In genomic region chr5:143405063-143405746, GRCh38 we compare ENCODE assay signal across 7 cellular contexts. TPM values are rescaled to one million over a fixed set of nuclear protein-coding genes. Genes with fewer than 3 reads are reported as not detected.
A peak's percentile ranks its signal among the peaks of the same experiment; 100 is the strongest.
DNase-seq lines count a peak whose midpoint lies in the region; ATAC-seq, FAIRE-seq and TF ChIP-seq lines count a peak whose summit lies in the region.

No MANE protein-coding gene starts in this region.

- no peak for FAIRE-seq in keratinocyte (lab: Jason Lieb, UNC)

- TF ChIP-seq CTCF in activated B cell treated with CpG ODN at 0.5 μM for 24 hours (IDR thresholded peaks at IDR 0.05): no peak
- TF ChIP-seq CTCF in cardiac fibroblast (IDR thresholded peaks at IDR 0.05; ENCODE audit: low read depth, low read length): peak; percentile 17
- TF ChIP-seq CTCF in keratinocyte (optimal IDR thresholded peaks at IDR 0.05 in 1 of 3, IDR thresholded peaks at IDR 0.05 in 1 of 3, conservative IDR thresholded peaks at IDR 0.05 in 1 of 3; ENCODE audit: extremely low read depth in 1 of 3, insufficient read depth in 2 of 3, low read length in 3 of 3): peak in 1 of 3 experiments; percentile 36

- H3K36me3 Mint-ChIP-seq in activated B cell treated with CpG ODN at 0.5 μM for 24 hours (ENCODE audit: low read depth): peaks cover 19% of the 10 kb centered on the region

- H2AFZ ChIP-seq in keratinocyte (ENCODE audit: control insufficient read depth, low read length): peak overlapping the region; percentile 100

- H3K9ac ChIP-seq in keratinocyte (ENCODE audit: control insufficient read depth, extremely low read depth, insufficient read depth, low read length): peak overlapping the region; percentile 82

- H3K79me2 ChIP-seq in keratinocyte (ENCODE audit: control insufficient read depth, insufficient read depth, low read length): peaks cover 33% of the 10 kb centered on the region

- dilution Hi-C loops in keratinocyte (cut with MboI; ENCODE audit: extremely low pct_ligation_motif_present, low sequenced_read_pairs): no loop called here

- peak overlapping the region; percentile 88 for H3K4me2 ChIP-seq in keratinocyte (ENCODE audit: control insufficient read depth, extremely low read depth, insufficient read depth, low read depth, low read length)

- POLR2A ChIA-PET in activated B cell treated with CpG ODN at 0.5 μM for 24 hours (lab: Charles Lee): interaction anchor here (0.6 to 3.0 kb wide), 37 partner anchors 8 to 785 kb away, joined by 3 to 218 read pairs (median 7); partner anchors contain the start of genes KCTD16 and YIPF5

- H3K9me3 ChIP-seq in keratinocyte (ENCODE audit: control insufficient read depth, low read depth, low read length): no peaks in the 10 kb centered on the region

- H3K27me3 ChIP-seq in keratinocyte (ENCODE audit: control insufficient read depth, extremely low read depth, insufficient read depth, low read length): no peaks in the 10 kb centered on the region

- H3K27ac ChIP-seq in keratinocyte (ENCODE audit: control insufficient read depth, insufficient read depth, low read length): peak overlapping the region; percentile 96

- H4K20me1 ChIP-seq in keratinocyte (ENCODE audit: control insufficient read depth, extremely low read depth, insufficient read depth, low read length): no peaks in the 10 kb centered on the region

- ATAC-seq in GM18505 (IDR thresholded peaks at IDR 0.05; ENCODE audit: unreplicated experiment): peak; percentile 29
- peak; percentile 35 for ATAC-seq in HG02973 (IDR thresholded peaks at IDR 0.05; ENCODE audit: unreplicated experiment)
- peak; percentile 29 for ATAC-seq in activated B cell treated with CpG ODN at 0.5 μM for 24 hours (ENCODE audit: low read depth)

- intact Hi-C loops in activated B cell treated with CpG ODN at 0.5 μM for 24 hours (cut with micrococcal nuclease): loop anchor here (1.0 to 5.0 kb wide), 3 partner anchors 30 to 765 kb away; partner anchors contain the start of genes ARHGAP26, KCTD16 and YIPF5

- CTCF ChIA-PET in activated B cell treated with CpG ODN at 0.5 μM for 24 hours (lab: Charles Lee): interaction anchor here (1.3 to 2.9 kb wide), 7 partner anchors 8 to 483 kb away, joined by 3 to 29 read pairs (median 10); no protein-coding TSS in a partner anchor

- H3K4me1 Mint-ChIP-seq in activated B cell treated with CpG ODN at 0.5 μM for 24 hours: peaks cover 31% of the 10 kb centered on the region

- DNase-seq in NCI-H2171 (lab: John Stamatoyannopoulos, UW): peak; percentile 72
- peak; percentile 85 for DNase-seq in activated B cell treated with CpG ODN at 0.5 μM for 24 hours
- peak; percentile 85 to 89 for DNase-seq in cardiac fibroblast (ENCODE audit: low read depth in 2 of 2)
- no peak for DNase-seq in keratinocyte (ENCODE audit: low read depth, low spot score)
- DNase-seq in stimulated activated CD4-positive, alpha-beta T cell treated with anti-CD3 and anti-CD28 coated beads, Interleukin-12 subunit alpha, Interleukin-12 subunit beta, amount 100 ng/mL, for 48 hours (ENCODE audit: low read depth in 2 of 3, low spot score in 1 of 3): peak; percentile 76 to 83 (median 79)

- H3K4me3 Mint-ChIP-seq in activated B cell treated with CpG ODN at 0.5 μM for 24 hours: peak overlapping the region; percentile 95

- H3K4me1 ChIP-seq in keratinocyte (ENCODE audit: control insufficient read depth, extremely low read depth, insufficient read depth, low read length): peaks cover 9% of the 10 kb centered on the region

- no peaks in the 10 kb centered on the region for H3K9me1 ChIP-seq in keratinocyte (ENCODE audit: control insufficient read depth, extremely low read depth, insufficient read depth, low read length)

- H3K4me3 ChIP-seq in cardiac fibroblast (replicated peaks in 1 of 2; ENCODE audit: low read depth in 2 of 2, low read length in 2 of 2): peak overlapping the region; percentile 86 to 88
- peak overlapping the region; percentile 64 to 88 (median 78) for H3K4me3 ChIP-seq in keratinocyte (ENCODE audit: control insufficient read depth in 2 of 3, extremely low read depth in 1 of 3, insufficient read depth in 2 of 3, low read depth in 1 of 3, low read length in 3 of 3)

- peak; percentile 86 for TF ChIP-seq POLR2A in GM18505 (IDR thresholded peaks at IDR 0.05; ENCODE audit: borderline replicate concordance, extremely low read depth, insufficient read depth, insufficient read length)

- no peaks in the 10 kb centered on the region for H3K36me3 ChIP-seq in keratinocyte (ENCODE audit: control insufficient read depth in 2 of 2, extremely low read depth in 1 of 2, insufficient read depth in 2 of 2, low read length in 2 of 2)

- peak overlapping the region; percentile 100 for H3K27ac Mint-ChIP-seq in activated B cell treated with CpG ODN at 0.5 μM for 24 hours

- H3K9me3 Mint-ChIP-seq in activated B cell treated with CpG ODN at 0.5 μM for 24 hours: no peaks in the 10 kb centered on the region

- no peaks in the 10 kb centered on the region for H3K27me3 Mint-ChIP-seq in activated B cell treated with CpG ODN at 0.5 μM for 24 hours

RNA-seq across cellular contexts. Expression of gene NR3C1, which starts 1.7 kb away (rescaled TPM):
- total RNA-seq in activated B cell treated with CpG ODN at 0.5 μM for 24 hours: 105 and 110 TPM in 2 replicates
- polyA plus RNA-seq in keratinocyte: 21.7 to 30.7 TPM (median 25.8 TPM) in 3 replicates
- 14.8 TPM for polyA plus RNA-seq in keratinocyte (2011; ENCODE audit: low read depth)
- polyA plus RNA-seq in keratinocyte (2011; cell fraction: cytosol; rRNA removed): 12.4 and 23.6 TPM in 2 replicates
- 24.1 and 28.0 TPM in 2 replicates for polyA plus RNA-seq in keratinocyte (2011; cell fraction: nucleus; rRNA removed)
- polyA plus RNA-seq in keratinocyte (2012; ENCODE audit: low replicate concordance): 19.3 and 23.3 TPM in 2 replicates
- polyA minus RNA-seq in keratinocyte: 16.2 to 59.6 TPM (median 49.4 TPM) in 3 replicates
- 24.4 TPM for polyA minus RNA-seq in keratinocyte (2011; cell fraction: cytosol; rRNA and poly(A)+ RNA removed)
- polyA minus RNA-seq in keratinocyte (2011; cell fraction: nucleus; rRNA and poly(A)+ RNA removed): 43.6 and 80.7 TPM in 2 replicates
